Comparison of ENCODE assay signal across 25 cellular contexts in genomic region chr5:170937914-170938313, GRCh38.
"Had no signal": no experiment of that assay in that cellular context is flagged by ENCODE, and none has a peak within 500 bp of the region (broad histone marks: within the 10 kb centered on the region; RNA-seq: fewer than 3 reads in every experiment).

No MANE protein-coding gene starts in this region.

- H3K79me2 ChIP-seq: parathyroid adenoma had no signal

- ATAC-seq: naive thymus-derived CD4-positive, alpha-beta T cell; natural killer cell; psoas muscle; right cardiac atrium; sciatic nerve; stimulated activated effector memory CD8-positive, alpha-beta T cell treated with anti-CD3 and anti-CD28 coated beads, Interleukin-12 subunit alpha, Interleukin-12 subunit beta, amount 100 ng/mL, for 72 hours; stimulated activated naive B cell treated with anti-CD40 and anti-IgM and Interleukin-4, amounts not matched to agents 10 μg/mL and 1 μg/mL and 100 μg/mL, for 72 hours; upper lobe of right lung had no signal

- H3K4me2 ChIP-seq: neural progenitor cell had no signal

- H3K9ac ChIP-seq: neural progenitor cell, parathyroid adenoma had no signal

- H3K27ac ChIP-seq: neural progenitor cell, ovary, parathyroid adenoma, psoas muscle, skin epidermis, stomach, suprapubic skin, testis, tibial artery, transverse colon, upper lobe of right lung, uterus had no signal

- H3K4me3 ChIP-seq: neural progenitor cell, ovary, psoas muscle, skin epidermis, stomach, suprapubic skin, testis, tibial artery, transverse colon, upper lobe of right lung, uterus had no signal

- H3K27me3 ChIP-seq: neural progenitor cell, ovary, stomach, suprapubic skin, testis, tibial artery, transverse colon, upper lobe of right lung, uterus had no signal

- H3K4me1 ChIP-seq: neural progenitor cell, parathyroid adenoma, psoas muscle, stomach, suprapubic skin, testis, tibial artery, transverse colon, upper lobe of right lung, uterus had no signal

- H3K36me3 ChIP-seq: neural progenitor cell, ovary, suprapubic skin, transverse colon, upper lobe of right lung, uterus had no signal

- H2AFZ ChIP-seq: neural progenitor cell, parathyroid adenoma had no signal

- DNase-seq: naive thymus-derived CD4-positive, alpha-beta T cell; natural killer cell; occipital lobe; ovary; posterior cingulate gyrus; psoas muscle; right cardiac atrium; stimulated activated CD4-positive, alpha-beta T cell treated with anti-CD3 and anti-CD28 coated beads, Interleukin-15, amount 100 ng/mL, for 24 hours; stimulated activated CD4-positive, alpha-beta T cell treated with anti-CD3 and anti-CD28 coated beads, Interleukin-2, amount 100 ng/mL, for 24 hours; stimulated activated CD4-positive, alpha-beta T cell treated with anti-CD3 and anti-CD28 coated beads, Interleukin-2, amount 100 ng/mL, for 48 hours; stimulated activated CD4-positive, alpha-beta T cell treated with anti-CD3 and anti-CD28 coated beads, Interleukin-4, amount 100 ng/mL, for 24 hours; stimulated activated naive B cell treated with anti-CD40 and anti-IgM and Interleukin-4, amounts not matched to agents 10 μg/mL and 1 μg/mL and 100 μg/mL, for 72 hours; stimulated activated naive CD4-positive, alpha-beta T cell treated with Interleukin-2 at 50 U/mL for 16 hours; stomach; testis; tibial artery; transverse colon; upper lobe of right lung; uterus had no signal

- H3K9me3 ChIP-seq: ovary, psoas muscle, stomach, suprapubic skin, testis, tibial artery, transverse colon, upper lobe of right lung, uterus had no signal
